ENCODE assay signal across 15 cellular contexts in the genomic region with DNA sequence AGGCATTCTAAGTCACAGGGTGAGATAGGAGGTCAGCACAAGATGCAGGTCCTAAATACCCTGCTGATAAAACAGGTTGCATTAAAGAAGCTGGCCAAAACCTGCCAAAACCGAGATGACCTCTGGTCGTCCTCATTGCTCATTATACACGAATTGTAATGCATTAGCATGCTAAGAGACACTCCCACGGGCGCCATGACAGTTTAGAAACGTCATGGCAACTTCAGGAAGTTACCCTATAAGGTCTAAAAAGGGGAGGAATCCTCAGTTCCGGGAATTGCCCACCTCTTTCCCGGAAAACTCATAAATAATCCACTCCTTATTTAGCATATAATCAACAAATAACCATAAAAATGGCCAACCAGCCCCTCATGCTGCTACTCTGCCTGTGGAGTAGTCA.
"Had no signal": no experiment of that assay in that cellular context is flagged by ENCODE, and none has a peak within 500 bp of the region (broad histone marks: within the 10 kb centered on the region; RNA-seq: fewer than 3 reads in every experiment).

No MANE protein-coding gene starts in this region.

- H3K36me3 ChIP-seq: adrenal gland, colonic mucosa, heart left ventricle, left ventricle myocardium inferior, uterus had no signal

- H3K9me3 ChIP-seq: adrenal gland, colonic mucosa, heart left ventricle, uterus had no signal

- DNase-seq: activated B cell treated with CpG ODN at 0.5 μM for 24 hours; activated CD4-positive, alpha-beta T cell treated with anti-CD3 and anti-CD28 coated beads, Interleukin-2, amount 10 ng/mL, durations not matched to agents 7 days and 5 days; activated CD8-positive, alpha-beta memory T cell treated with anti-CD3 and anti-CD28 coated beads for 24 hours; activated naive CD4-positive, alpha-beta T cell treated with anti-CD3 and anti-CD28 coated beads, Interleukin-2, amount 50 U/mL, for 16 hours; adrenal gland; colonic mucosa; heart left ventricle; left ventricle myocardium inferior; posterior cingulate gyrus; stimulated activated CD4-positive, alpha-beta T cell treated with anti-CD3 and anti-CD28 coated beads, Interleukin-15, amount 100 ng/mL, for 24 hours; stimulated activated CD4-positive, alpha-beta T cell treated with anti-CD3 and anti-CD28 coated beads, Interleukin-4, amount 100 ng/mL, for 24 hours; uterus had no signal

- H3K27me3 Mint-ChIP-seq: activated CD4-positive, alpha-beta T cell treated with anti-CD3 and anti-CD28 coated beads, Interleukin-2, amount 10 ng/mL, durations not matched to agents 7 days and 5 days had no signal

- H3K9me3 Mint-ChIP-seq: activated B cell treated with CpG ODN at 0.5 μM for 24 hours; activated CD4-positive, alpha-beta T cell treated with anti-CD3 and anti-CD28 coated beads, Interleukin-2, amount 10 ng/mL, durations not matched to agents 7 days and 5 days had no signal

- FAIRE-seq: endothelial cell of umbilical vein, frontal cortex, keratinocyte had no signal

- H3K4me1 ChIP-seq: colonic mucosa, left ventricle myocardium inferior, uterus had no signal

- H3K4me3 ChIP-seq: adrenal gland, colonic mucosa, heart left ventricle, left ventricle myocardium inferior, uterus had no signal

- H3K27ac Mint-ChIP-seq: activated B cell treated with CpG ODN at 0.5 μM for 24 hours; activated CD4-positive, alpha-beta T cell treated with anti-CD3 and anti-CD28 coated beads, Interleukin-2, amount 10 ng/mL, durations not matched to agents 7 days and 5 days had no signal

- H3K4me3 Mint-ChIP-seq: activated B cell treated with CpG ODN at 0.5 μM for 24 hours; activated CD4-positive, alpha-beta T cell treated with anti-CD3 and anti-CD28 coated beads, Interleukin-2, amount 10 ng/mL, durations not matched to agents 7 days and 5 days had no signal

- ATAC-seq: heart left ventricle had no signal

- H3K27me3 ChIP-seq: adrenal gland, colonic mucosa, uterus had no signal

- H3K27ac ChIP-seq: adrenal gland, colonic mucosa, heart left ventricle, left ventricle myocardium inferior, uterus had no signal
